Comparison of ENCODE assay signal across 9 cellular contexts in genomic region chr5:68171101-68171558, GRCh38. TPM values are rescaled to one million over a fixed set of nuclear protein-coding genes. Genes with fewer than 3 reads are reported as not detected.
A peak's percentile ranks its signal among the peaks of the same experiment; 100 is the strongest.
DNase-seq lines count a peak whose midpoint lies in the region; ATAC-seq and TF ChIP-seq lines count a peak whose summit lies in the region.
"Had no signal": no experiment of that assay in that cellular context is flagged by ENCODE, and none has a peak within 500 bp of the region (broad histone marks: within the 10 kb centered on the region; RNA-seq: fewer than 3 reads in every experiment).

No MANE protein-coding gene starts in this region.

- no peaks in the 10 kb centered on the region for H3K4me1 ChIP-seq in colonic mucosa
- H3K4me1 ChIP-seq in left lung: no peaks in the 10 kb centered on the region

- DNase-seq in ELR (ENCODE audit: low read depth) (peak; percentile 13), colonic mucosa (peak; percentile 34), left lung (no peak), sciatic nerve (ENCODE audit: low spot score) (peak; percentile 69), SKM-1 treated with dmso at 0.1 percent for 144 hours (lab: John Stamatoyannopoulos, UW; ENCODE audit: unreplicated experiment) (no peak), NCI-H2196 (lab: John Stamatoyannopoulos, UW; ENCODE audit: unreplicated experiment) (no peak), NCI-H1417 (lab: John Stamatoyannopoulos, UW) (no peak)
- DNase-seq: CD4-positive, alpha-beta T cell had no signal

- intact Hi-C loops in colonic mucosa (cut with DNase I) (no loop called here), left lung (cut with DNase I) (no loop called here), sciatic nerve (cut with DNase I) (no loop called here)

- H3K27ac ChIP-seq in colonic mucosa (no peak overlapping the region), left lung (peak overlapping the region in 1 of 2 donors; percentile 57)

- H3K27me3 ChIP-seq in colonic mucosa: no peaks in the 10 kb centered on the region
- no peaks in the 10 kb centered on the region for H3K27me3 ChIP-seq in left lung

- H3K9ac ChIP-seq in colonic mucosa (ENCODE audit: low read depth in 2 of 2, low read length in 2 of 2): no peak overlapping the region

- H3K9me3 ChIP-seq in colonic mucosa: no peaks in the 10 kb centered on the region
- H3K9me3 ChIP-seq in left lung: no peaks in the 10 kb centered on the region

- H3K4me3 ChIP-seq in colonic mucosa (no peak overlapping the region), left lung (no peak overlapping the region)

- peak; percentile 60 for ATAC-seq in left lung
- peak; percentile 96 for ATAC-seq in sciatic nerve
- ATAC-seq in HG02642 (IDR thresholded peaks at IDR 0.05; ENCODE audit: poor library complexity, unreplicated experiment): no peak

- H3K36me3 ChIP-seq in colonic mucosa: no peaks in the 10 kb centered on the region
- no peaks in the 10 kb centered on the region for H3K36me3 ChIP-seq in left lung

- no peak for TF ChIP-seq CTCF in colonic mucosa (IDR thresholded peaks at IDR 0.05)
- no peak for TF ChIP-seq CTCF in left lung (IDR thresholded peaks at IDR 0.05)

RNA-seq across cellular contexts. Expression of gene PIK3R1, which starts 44.4 kb away (rescaled TPM):
- total RNA-seq in colonic mucosa: 10 to 100 TPM; 42.9 to 58.1 TPM
- total RNA-seq in left lung: 10 to 100 TPM; 70.9 to 89.4 TPM
- total RNA-seq in sciatic nerve: 288 TPM

Comparison
In these comparisons a context has a peak if more than half of its experiments do, and no peak if none do; other contexts are left out.
1. DNase-seq: peak in ELR (single experiment), colonic mucosa (single experiment) and sciatic nerve (single experiment); none in left lung (0 of 2), SKM-1 treated with dmso at 0.1 percent for 144 hours (single experiment), NCI-H2196 (single experiment) and NCI-H1417 (0 of 3).